1 cellular context compared by ENCODE assay signal in the genomic region with DNA sequence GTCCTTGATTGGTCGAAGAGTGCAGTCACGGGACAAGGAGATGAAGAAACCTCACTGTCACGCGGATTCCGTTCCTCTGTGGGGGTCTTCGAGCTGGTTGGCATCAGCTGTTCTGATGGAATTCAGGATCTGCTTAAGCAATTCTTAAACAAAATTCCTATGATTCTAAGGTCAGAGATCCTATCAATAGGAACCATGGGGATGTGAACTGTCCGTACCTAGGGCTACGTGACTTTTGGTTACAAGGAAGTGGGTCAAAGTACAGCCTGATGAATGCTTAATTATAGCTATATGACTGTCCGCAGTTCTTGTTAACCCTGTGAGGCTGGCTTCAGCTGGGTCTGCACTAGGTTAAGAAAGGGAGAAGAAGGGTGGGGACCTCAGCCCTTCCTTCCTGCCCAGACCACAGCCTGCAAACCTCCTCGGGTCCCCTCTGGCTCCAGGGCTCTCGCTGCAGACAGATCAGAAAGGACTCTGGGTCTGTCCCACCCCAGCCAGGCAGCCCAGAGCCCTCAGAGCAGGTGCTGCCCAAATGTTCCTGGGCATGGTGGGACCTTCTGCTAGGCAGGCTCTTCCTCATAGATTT.
TF ChIP-seq lines count a peak whose summit lies in the region.

No MANE protein-coding gene starts in this region.

TF ChIP-seq in K562, 482 proteins besides CTCF, POLR2A, EP300 and RAD21:
- TF ChIP-seq, protein P1, sequence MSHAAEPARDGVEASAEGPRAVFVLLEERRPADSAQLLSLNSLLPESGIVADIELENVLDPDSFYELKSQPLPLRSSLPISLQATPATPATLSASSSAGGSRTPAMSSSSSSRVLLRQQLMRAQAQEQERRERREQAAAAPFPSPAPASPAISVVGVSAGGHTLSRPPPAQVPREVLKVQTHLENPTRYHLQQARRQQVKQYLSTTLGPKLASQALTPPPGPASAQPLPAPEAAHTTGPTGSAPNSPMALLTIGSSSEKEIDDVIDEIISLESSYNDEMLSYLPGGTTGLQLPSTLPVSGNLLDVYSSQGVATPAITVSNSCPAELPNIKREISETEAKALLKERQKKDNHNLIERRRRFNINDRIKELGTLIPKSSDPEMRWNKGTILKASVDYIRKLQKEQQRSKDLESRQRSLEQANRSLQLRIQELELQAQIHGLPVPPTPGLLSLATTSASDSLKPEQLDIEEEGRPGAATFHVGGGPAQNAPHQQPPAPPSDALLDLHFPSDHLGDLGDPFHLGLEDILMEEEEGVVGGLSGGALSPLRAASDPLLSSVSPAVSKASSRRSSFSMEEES (CRISPR knock-in tag; IDR thresholded peaks at IDR 0.05): no peak
- TF ChIP-seq ZNF57 (CRISPR knock-in tag; IDR thresholded peaks at IDR 0.05) (no peak), FOXJ2 (tag; IDR thresholded peaks at IDR 0.05) (no peak), FOXA3 (CRISPR knock-in tag; conservative IDR thresholded peaks at IDR 0.05 in 1 of 2, IDR thresholded peaks at IDR 0.05 in 1 of 2) (no peak), ELF2 (CRISPR knock-in tag; IDR thresholded peaks at IDR 0.05) (no peak), DMBX1 (CRISPR knock-in tag; IDR thresholded peaks at IDR 0.05; ENCODE audit: borderline replicate concordance) (no peak), HSF4 (CRISPR knock-in tag; IDR thresholded peaks at IDR 0.05; ENCODE audit: borderline replicate concordance) (no peak), ELF1 (tag; IDR thresholded peaks at IDR 0.05) (no peak), SRF (CRISPR knock-in tag; IDR thresholded peaks at IDR 0.05) (no peak), MYBL2 (IDR thresholded peaks at IDR 0.05; ENCODE audit: low read depth) (no peak), MYBL2 (CRISPR knock-in tag; IDR thresholded peaks at IDR 0.05; ENCODE audit: borderline replicate concordance) (no peak), ZNF584 (CRISPR knock-in tag; IDR thresholded peaks at IDR 0.05; ENCODE audit: low read depth) (no peak), CCAR2 (IDR thresholded peaks at IDR 0.05; ENCODE audit: low read depth, low read length) (no peak), ZSCAN29 (IDR thresholded peaks at IDR 0.05) (no peak)
- TF ChIP-seq, protein P2, sequence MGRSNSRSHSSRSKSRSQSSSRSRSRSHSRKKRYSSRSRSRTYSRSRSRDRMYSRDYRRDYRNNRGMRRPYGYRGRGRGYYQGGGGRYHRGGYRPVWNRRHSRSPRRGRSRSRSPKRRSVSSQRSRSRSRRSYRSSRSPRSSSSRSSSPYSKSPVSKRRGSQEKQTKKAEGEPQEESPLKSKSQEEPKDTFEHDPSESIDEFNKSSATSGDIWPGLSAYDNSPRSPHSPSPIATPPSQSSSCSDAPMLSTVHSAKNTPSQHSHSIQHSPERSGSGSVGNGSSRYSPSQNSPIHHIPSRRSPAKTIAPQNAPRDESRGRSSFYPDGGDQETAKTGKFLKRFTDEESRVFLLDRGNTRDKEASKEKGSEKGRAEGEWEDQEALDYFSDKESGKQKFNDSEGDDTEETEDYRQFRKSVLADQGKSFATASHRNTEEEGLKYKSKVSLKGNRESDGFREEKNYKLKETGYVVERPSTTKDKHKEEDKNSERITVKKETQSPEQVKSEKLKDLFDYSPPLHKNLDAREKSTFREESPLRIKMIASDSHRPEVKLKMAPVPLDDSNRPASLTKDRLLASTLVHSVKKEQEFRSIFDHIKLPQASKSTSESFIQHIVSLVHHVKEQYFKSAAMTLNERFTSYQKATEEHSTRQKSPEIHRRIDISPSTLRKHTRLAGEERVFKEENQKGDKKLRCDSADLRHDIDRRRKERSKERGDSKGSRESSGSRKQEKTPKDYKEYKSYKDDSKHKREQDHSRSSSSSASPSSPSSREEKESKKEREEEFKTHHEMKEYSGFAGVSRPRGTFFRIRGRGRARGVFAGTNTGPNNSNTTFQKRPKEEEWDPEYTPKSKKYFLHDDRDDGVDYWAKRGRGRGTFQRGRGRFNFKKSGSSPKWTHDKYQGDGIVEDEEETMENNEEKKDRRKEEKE (IDR thresholded peaks at IDR 0.05; ENCODE audit: borderline replicate concordance in 1 of 2, control insufficient read depth in 1 of 2, low read depth in 2 of 2, low read length in 1 of 2): no peak
- TF ChIP-seq, protein P3, sequence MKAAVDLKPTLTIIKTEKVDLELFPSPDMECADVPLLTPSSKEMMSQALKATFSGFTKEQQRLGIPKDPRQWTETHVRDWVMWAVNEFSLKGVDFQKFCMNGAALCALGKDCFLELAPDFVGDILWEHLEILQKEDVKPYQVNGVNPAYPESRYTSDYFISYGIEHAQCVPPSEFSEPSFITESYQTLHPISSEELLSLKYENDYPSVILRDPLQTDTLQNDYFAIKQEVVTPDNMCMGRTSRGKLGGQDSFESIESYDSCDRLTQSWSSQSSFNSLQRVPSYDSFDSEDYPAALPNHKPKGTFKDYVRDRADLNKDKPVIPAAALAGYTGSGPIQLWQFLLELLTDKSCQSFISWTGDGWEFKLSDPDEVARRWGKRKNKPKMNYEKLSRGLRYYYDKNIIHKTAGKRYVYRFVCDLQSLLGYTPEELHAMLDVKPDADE (conservative IDR thresholded peaks at IDR 0.05; ENCODE audit: control insufficient read depth, low read depth, low read length): no peak
- TF ChIP-seq, protein P4, sequence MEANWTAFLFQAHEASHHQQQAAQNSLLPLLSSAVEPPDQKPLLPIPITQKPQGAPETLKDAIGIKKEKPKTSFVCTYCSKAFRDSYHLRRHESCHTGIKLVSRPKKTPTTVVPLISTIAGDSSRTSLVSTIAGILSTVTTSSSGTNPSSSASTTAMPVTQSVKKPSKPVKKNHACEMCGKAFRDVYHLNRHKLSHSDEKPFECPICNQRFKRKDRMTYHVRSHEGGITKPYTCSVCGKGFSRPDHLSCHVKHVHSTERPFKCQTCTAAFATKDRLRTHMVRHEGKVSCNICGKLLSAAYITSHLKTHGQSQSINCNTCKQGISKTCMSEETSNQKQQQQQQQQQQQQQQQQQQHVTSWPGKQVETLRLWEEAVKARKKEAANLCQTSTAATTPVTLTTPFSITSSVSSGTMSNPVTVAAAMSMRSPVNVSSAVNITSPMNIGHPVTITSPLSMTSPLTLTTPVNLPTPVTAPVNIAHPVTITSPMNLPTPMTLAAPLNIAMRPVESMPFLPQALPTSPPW (CRISPR knock-in tag; IDR thresholded peaks at IDR 0.05): no peak
- TF ChIP-seq, protein P5, sequence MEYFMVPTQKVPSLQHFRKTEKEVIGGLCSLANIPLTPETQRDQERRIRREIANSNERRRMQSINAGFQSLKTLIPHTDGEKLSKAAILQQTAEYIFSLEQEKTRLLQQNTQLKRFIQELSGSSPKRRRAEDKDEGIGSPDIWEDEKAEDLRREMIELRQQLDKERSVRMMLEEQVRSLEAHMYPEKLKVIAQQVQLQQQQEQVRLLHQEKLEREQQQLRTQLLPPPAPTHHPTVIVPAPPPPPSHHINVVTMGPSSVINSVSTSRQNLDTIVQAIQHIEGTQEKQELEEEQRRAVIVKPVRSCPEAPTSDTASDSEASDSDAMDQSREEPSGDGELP (CRISPR knock-in tag; IDR thresholded peaks at IDR 0.05; ENCODE audit: borderline replicate concordance): no peak
- TF ChIP-seq, protein P6, sequence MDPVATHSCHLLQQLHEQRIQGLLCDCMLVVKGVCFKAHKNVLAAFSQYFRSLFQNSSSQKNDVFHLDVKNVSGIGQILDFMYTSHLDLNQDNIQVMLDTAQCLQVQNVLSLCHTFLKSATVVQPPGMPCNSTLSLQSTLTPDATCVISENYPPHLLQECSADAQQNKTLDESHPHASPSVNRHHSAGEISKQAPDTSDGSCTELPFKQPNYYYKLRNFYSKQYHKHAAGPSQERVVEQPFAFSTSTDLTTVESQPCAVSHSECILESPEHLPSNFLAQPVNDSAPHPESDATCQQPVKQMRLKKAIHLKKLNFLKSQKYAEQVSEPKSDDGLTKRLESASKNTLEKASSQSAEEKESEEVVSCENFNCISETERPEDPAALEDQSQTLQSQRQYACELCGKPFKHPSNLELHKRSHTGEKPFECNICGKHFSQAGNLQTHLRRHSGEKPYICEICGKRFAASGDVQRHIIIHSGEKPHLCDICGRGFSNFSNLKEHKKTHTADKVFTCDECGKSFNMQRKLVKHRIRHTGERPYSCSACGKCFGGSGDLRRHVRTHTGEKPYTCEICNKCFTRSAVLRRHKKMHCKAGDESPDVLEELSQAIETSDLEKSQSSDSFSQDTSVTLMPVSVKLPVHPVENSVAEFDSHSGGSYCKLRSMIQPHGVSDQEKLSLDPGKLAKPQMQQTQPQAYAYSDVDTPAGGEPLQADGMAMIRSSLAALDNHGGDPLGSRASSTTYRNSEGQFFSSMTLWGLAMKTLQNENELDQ (CRISPR knock-in tag; IDR thresholded peaks at IDR 0.05; ENCODE audit: borderline replicate concordance): no peak
TF ChIP-seq in K562: peak in this region for 0.
